10 cellular contexts compared by ENCODE assay signal in the genomic region with DNA sequence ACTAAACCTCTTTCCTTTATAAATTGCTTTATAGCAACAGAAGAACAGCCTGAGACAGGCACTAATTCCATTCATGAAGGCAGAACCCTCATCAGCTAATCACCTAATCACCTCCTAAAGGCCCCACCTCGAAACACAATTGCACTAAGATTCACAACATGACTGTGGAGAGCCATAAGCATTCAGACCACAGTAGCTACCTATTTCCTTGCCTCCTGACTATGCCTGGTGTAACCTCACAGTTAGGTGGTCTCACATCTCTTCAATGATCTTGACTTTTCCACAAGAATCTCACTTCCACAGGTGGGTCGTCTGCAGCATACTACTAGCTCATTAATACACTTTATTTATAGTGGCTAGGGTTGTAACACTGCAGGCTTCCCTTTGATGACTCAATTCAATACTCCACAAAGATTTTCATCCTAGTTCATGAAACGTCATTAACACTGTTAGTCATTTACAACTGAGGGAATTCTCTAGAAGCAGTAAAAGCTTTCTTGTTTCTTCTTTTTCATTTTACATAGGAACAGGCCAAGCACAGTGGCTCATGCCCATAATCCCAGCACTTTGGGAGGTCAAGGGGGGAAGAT. TPM values are rescaled to one million over a fixed set of nuclear protein-coding genes. Genes with fewer than 3 reads are reported as not detected.
DNase-seq lines count a peak whose midpoint lies in the region; ATAC-seq and TF ChIP-seq lines count a peak whose summit lies in the region.
"Had no signal": no experiment of that assay in that cellular context is flagged by ENCODE, and none has a peak within 500 bp of the region (broad histone marks: within the 10 kb centered on the region; RNA-seq: fewer than 3 reads in every experiment).

No MANE protein-coding gene starts in this region.

- TF ChIP-seq POLR2A in body of pancreas (IDR thresholded peaks at IDR 0.05): no peak

- H3K9me3 ChIP-seq in T-helper 17 cell (ENCODE audit: control insufficient read depth, low read length, poor library complexity, severe bottlenecking) (no peaks in the 10 kb centered on the region), body of pancreas (no peaks in the 10 kb centered on the region)

- H3K36me3 ChIP-seq in body of pancreas (replicated peaks in 1 of 2; ENCODE audit: insufficient read depth in 1 of 2, low read depth in 2 of 2): no peaks in the 10 kb centered on the region

- no peaks in the 10 kb centered on the region for H3K9me3 Mint-ChIP-seq in naive thymus-derived CD8-positive, alpha-beta T cell

- peak overlapping the region; percentile 59 for H3K4me3 Mint-ChIP-seq in T-helper 17 cell
- H3K4me3 Mint-ChIP-seq in naive thymus-derived CD8-positive, alpha-beta T cell: no peak overlapping the region

- no peak for DNase-seq in T-helper 17 cell
- DNase-seq in naive thymus-derived CD8-positive, alpha-beta T cell: no peak
- no peak for DNase-seq in activated effector memory CD4-positive, alpha-beta T cell treated with Interleukin-2 at 50 U/mL for 16 hours
- DNase-seq in NCI-H2171 treated with DMSO at 0.1 percent for 48 hours (lab: John Stamatoyannopoulos, UW): no peak
- DNase-seq in body of pancreas: no peak
- DNase-seq in HT-29 (ENCODE audit: low spot score): no peak
- DNase-seq: activated CD4-positive, alpha-beta T cell treated with anti-CD3 and anti-CD28 coated beads, Interleukin-2, amount 50 U/mL, for 4 hours; NCI-H1417 treated with DMSO at 0.1 percent for 48 hours had no signal

- POLR2A ChIA-PET in naive thymus-derived CD8-positive, alpha-beta T cell (lab: Charles Lee): interaction anchor here (0.9 kb wide), 1 partner anchor 18 kb away, joined by 4 read pairs; no protein-coding TSS in a partner anchor

- peaks cover 24% of the 10 kb centered on the region for H3K4me1 ChIP-seq in body of pancreas

- no peaks in the 10 kb centered on the region for H3K27me3 Mint-ChIP-seq in T-helper 17 cell
- no peaks in the 10 kb centered on the region for H3K27me3 Mint-ChIP-seq in naive thymus-derived CD8-positive, alpha-beta T cell

- 72 to 88% methylated on average over 3 of the region's 3 CpGs for WGBS in body of pancreas, 2 donors

- peaks cover 59% of the 10 kb centered on the region for H3K4me1 Mint-ChIP-seq in T-helper 17 cell
- peaks cover 33 to 86% (median 83%) of the 10 kb centered on the region in 4 donors for H3K4me1 Mint-ChIP-seq in naive thymus-derived CD8-positive, alpha-beta T cell

- TF ChIP-seq CTCF in body of pancreas (IDR thresholded peaks at IDR 0.05): no peak

- H3K36me3 Mint-ChIP-seq in T-helper 17 cell (ENCODE audit: low read depth): peaks cover 7% of the 10 kb centered on the region
- H3K36me3 Mint-ChIP-seq in naive thymus-derived CD8-positive, alpha-beta T cell: peaks cover 11 to 30% (median 17%) of the 10 kb centered on the region in 3 donors

- H3K4me3 ChIP-seq in body of pancreas: no peak overlapping the region

- H3K27me3 ChIP-seq in body of pancreas: no peaks in the 10 kb centered on the region

- intact Hi-C loops in body of pancreas (cut with DNase I): no loop called here

- peak overlapping the region; percentile 97 for H3K27ac Mint-ChIP-seq in T-helper 17 cell
- peak overlapping the region in 7 of 10 donors; percentile 1 to 58 (median 25) for H3K27ac Mint-ChIP-seq in naive thymus-derived CD8-positive, alpha-beta T cell

- no peak overlapping the region for H3K27ac ChIP-seq in body of pancreas

- ATAC-seq in GM18873 (IDR thresholded peaks at IDR 0.05; ENCODE audit: low FRiP score, unreplicated experiment): peak; percentile 71
- ATAC-seq in HG02610 (IDR thresholded peaks at IDR 0.05; ENCODE audit: unreplicated experiment): peak; percentile 80
- no peak for ATAC-seq in T-helper 17 cell
- ATAC-seq in naive thymus-derived CD8-positive, alpha-beta T cell: no peak
- ATAC-seq in body of pancreas: no peak

RNA-seq across cellular contexts. Expression of a gene that starts 27.1 kb away (rescaled TPM):
- total RNA-seq in T-helper 17 cell: 100 to 1,000 TPM; 134 to 163 TPM
- total RNA-seq in naive thymus-derived CD8-positive, alpha-beta T cell: 100 to 1,000 TPM; 110 to 121 TPM
- 10 to 100 TPM; 22.7 to 66.6 (median 37.3) TPM for polyA plus RNA-seq in naive thymus-derived CD8-positive, alpha-beta T cell
- total RNA-seq in body of pancreas: 10 to 100 TPM; 35.0 to 56.7 TPM
- 107 and 113 TPM in 2 replicates for total RNA-seq in HT-29 (2014; rRNA removed; shearing (Covaris generic))

Comparison
In these comparisons a context has a peak if more than half of its experiments do, and no peak if none do; other contexts are left out.
1. ATAC-seq: peak in GM18873 (single experiment) and HG02610 (single experiment); none in T-helper 17 cell (single experiment), naive thymus-derived CD8-positive, alpha-beta T cell (0 of 2) and body of pancreas (single experiment).